In the genomic region with DNA sequence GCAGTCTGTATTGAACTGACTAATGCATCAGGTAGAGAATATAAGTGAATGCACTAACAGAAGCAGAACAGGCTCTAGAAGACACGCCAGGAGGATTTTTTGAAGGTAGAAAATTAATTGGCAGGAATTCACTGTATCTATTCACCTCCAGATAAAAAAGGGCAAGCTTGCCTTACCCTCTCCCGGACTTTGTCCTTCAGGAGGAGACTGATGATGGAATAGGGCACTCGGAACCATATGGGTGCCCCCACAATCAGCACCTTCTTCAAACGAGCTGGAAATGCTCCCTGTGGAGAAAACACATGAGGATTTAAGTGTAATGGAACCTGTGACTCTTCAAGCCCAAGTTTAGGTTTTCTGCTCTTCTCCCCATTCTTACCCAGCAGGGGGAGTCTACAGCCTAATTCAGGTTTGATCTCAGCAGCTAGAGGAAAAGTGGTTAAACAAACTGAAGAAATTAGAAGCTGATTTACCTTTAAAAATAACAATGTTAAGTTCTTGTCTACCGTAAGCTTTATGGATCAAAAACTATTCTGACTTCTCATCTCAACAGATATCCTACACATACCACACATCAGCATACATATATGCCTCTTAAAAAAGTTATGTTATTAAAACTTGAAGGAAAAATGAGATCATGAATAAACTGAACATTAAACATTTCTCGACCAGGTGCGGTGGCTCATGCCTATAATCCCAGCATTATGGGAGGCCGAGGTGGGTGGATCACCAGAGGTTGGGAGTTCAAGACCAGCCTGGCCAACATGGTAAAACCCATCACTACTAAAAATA, we compare ENCODE assay signal across 9 cellular contexts. TPM values are rescaled to one million over a fixed set of nuclear protein-coding genes. Genes with fewer than 3 reads are reported as not detected.
DNase-seq lines count a peak whose midpoint lies in the region; ATAC-seq, FAIRE-seq and TF ChIP-seq lines count a peak whose summit lies in the region.
"Had no signal": no experiment of that assay in that cellular context is flagged by ENCODE, and none has a peak within 500 bp of the region (broad histone marks: within the 10 kb centered on the region; RNA-seq: fewer than 3 reads in every experiment).

No MANE protein-coding gene starts in this region.

- ATAC-seq in heart left ventricle (no peak), Right ventricle myocardium inferior (no peak), K562 (peak; percentile 85), right lobe of liver (peak; percentile 75 to 80 (median 80)), HG03196 (IDR thresholded peaks at IDR 0.05; ENCODE audit: unreplicated experiment) (no peak), GM18505 (IDR thresholded peaks at IDR 0.05; ENCODE audit: unreplicated experiment) (no peak), GM21367 (IDR thresholded peaks at IDR 0.05; ENCODE audit: unreplicated experiment) (no peak)

- H3K9ac ChIP-seq in K562 (ENCODE audit: insufficient read depth in 1 of 2, low read depth in 2 of 2, low read length in 2 of 2) = no peak overlapping the region

- H3K4me3 ChIP-seq in heart left ventricle (no peak overlapping the region), K562 (no peak overlapping the region), right lobe of liver (no peak overlapping the region)

- POLR2A ChIA-PET in K562 (lab: Yijun Ruan, JAX) = interaction anchor here (0.5 to 1.3 kb wide), 8 partner anchors 13 to 390 kb away, joined by 3 to 9 read pairs (median 4); partner anchors contain the start of gene IMP3

- H3K9me1 ChIP-seq in K562 (ENCODE audit: control insufficient read depth, insufficient read depth, low read length) = no peaks in the 10 kb centered on the region

- H3K9me3 ChIP-seq in heart left ventricle (no peaks in the 10 kb centered on the region), K562 (replicated peaks; ENCODE audit: control insufficient read depth, insufficient read depth, low read depth, low read length) (no peaks in the 10 kb centered on the region), right lobe of liver (no peaks in the 10 kb centered on the region)

- H3K79me2 ChIP-seq in K562 (ENCODE audit: control insufficient read depth, insufficient read depth, low read length) = no peaks in the 10 kb centered on the region

- H3K36me3 ChIP-seq in heart left ventricle (peaks cover 0 to 71% (median 65%) of the 10 kb centered on the region in 9 donors), K562 (ENCODE audit: control insufficient read depth, insufficient read depth, low read length) (peaks cover 33% of the 10 kb centered on the region; the same call in 1 of the 3 replicates), right lobe of liver (peaks cover 0 to 32% (median 9%) of the 10 kb centered on the region in 4 donors)

- FAIRE-seq in K562 (lab: Jason Lieb, UNC) = peak; percentile 89
- FAIRE-seq: endometrium had no signal

- no peaks in the 10 kb centered on the region for H4K20me1 ChIP-seq in K562 (replicated peaks; ENCODE audit: control insufficient read depth, insufficient read depth, low read length)

- TF ChIP-seq POLR2A in heart left ventricle (IDR thresholded peaks at IDR 0.05) = no peak
- no peak for TF ChIP-seq POLR2A in K562 (conservative IDR thresholded peaks at IDR 0.05)
- TF ChIP-seq POLR2A in right lobe of liver (IDR thresholded peaks at IDR 0.05) = no peak
- TF ChIP-seq POLR2A in GM18505 (IDR thresholded peaks at IDR 0.05; ENCODE audit: borderline replicate concordance, extremely low read depth, insufficient read depth, insufficient read length) = no peak

- H3K27ac ChIP-seq in heart left ventricle (no peak overlapping the region), K562 (ENCODE audit: extremely low read depth, low read depth, low read length) (no peak overlapping the region), right lobe of liver (no peak overlapping the region)

- H3K27me3 ChIP-seq in heart left ventricle (no peaks in the 10 kb centered on the region), K562 (ENCODE audit: control insufficient read depth in 2 of 2, insufficient read depth in 2 of 2, low read length in 2 of 2) (no peaks in the 10 kb centered on the region), right lobe of liver (no peaks in the 10 kb centered on the region)

- H3K4me1 ChIP-seq in heart left ventricle (peaks cover 0 to 3% (median 0%) of the 10 kb centered on the region in 12 donors), K562 (replicated peaks in 1 of 2; ENCODE audit: control insufficient read depth in 2 of 2, insufficient read depth in 2 of 2, low read length in 2 of 2) (no peaks in the 10 kb centered on the region), right lobe of liver (peaks cover 0 to 7% (median 2%) of the 10 kb centered on the region in 4 donors)

- in situ Hi-C loops in K562 (cut with MboI) = no loop called here

- no peak overlapping the region for H2AFZ ChIP-seq in K562 (ENCODE audit: low read depth, low read length)

- peak; percentile 62 to 74 for TF ChIP-seq RAD21 in K562 (CRISPR knock-in tag; conservative IDR thresholded peaks at IDR 0.05 in 1 of 2, IDR thresholded peaks at IDR 0.05 in 1 of 2)

- TF ChIP-seq CTCF in heart left ventricle (IDR thresholded peaks at IDR 0.05) (peak in 11 of 12 donors; percentile 28 to 66 (median 50)), K562 (IDR thresholded peaks at IDR 0.05 in 2 of 3, conservative IDR thresholded peaks at IDR 0.05 in 1 of 3; ENCODE audit: insufficient read depth in 2 of 3, low read depth in 1 of 3, low read length in 3 of 3) (peak; percentile 55 to 78 (median 67); a peak in 5 of 6 replicates), right lobe of liver (IDR thresholded peaks at IDR 0.05) (peak; percentile 48 to 65 (median 62))

- no peak overlapping the region for H3K4me2 ChIP-seq in K562 (ENCODE audit: insufficient read depth, low read length)

- DNase-seq in heart left ventricle (no peak), Right ventricle myocardium inferior (ENCODE audit: missing footprints) (no peak), MV-4-11 (lab: John Stamatoyannopoulos, UW) (peak; percentile 17), K562 (ENCODE audit: extremely low read depth in 1 of 4, low spot score in 3 of 4) (peak; percentile 26 to 62 (median 36)), right lobe of liver (no peak)

- BruUV-seq in K562 (replicated peaks; lab: Mats Ljungman, UMichigan) = no TSS peak

- 65 to 72% (median 69%) methylated on average over 8 of the region's 8 CpGs for WGBS in heart left ventricle, 4 donors
- WGBS in K562 (ENCODE audit: insufficient coverage, low coverage, missing lambda C conversion rate) = 45% methylated on average over 8 of the region's 8 CpGs
- WGBS in right lobe of liver (ENCODE audit: insufficient coverage, low coverage, low lambda C conversion rate, missing lambda C conversion rate) = 37% methylated on average over 8 of the region's 8 CpGs

- CTCF ChIA-PET in K562 (lab: Yijun Ruan, JAX; ENCODE audit: low intra/inter-chr PET ratio) = interaction anchor here (0.7 to 1.7 kb wide), 5 partner anchors 116 to 175 kb away, joined by 3 to 7 read pairs (median 3); partner anchors contain the start of genes IMP3 and SNUPN

- TF ChIP-seq EP300 in K562 (IDR thresholded peaks at IDR 0.05; ENCODE audit: low read length) = no peak

- intact Hi-C loops in heart left ventricle (cut with DNase I) = loop anchor here in 1 of 10 donors (5.0 kb wide), 1 partner anchor 173 kb away; no protein-coding TSS in a partner anchor
- intact Hi-C loops in Right ventricle myocardium inferior (cut with DNase I) = no loop called here
- intact Hi-C loops in K562 (cut with micrococcal nuclease) = loop anchor here (1.0 to 2.0 kb wide), 2 partner anchors 131 to 174 kb away; partner anchors contain the start of gene IMP3
- intact Hi-C loops in right lobe of liver (cut with DNase I) = no loop called here

TF ChIP-seq in K562, 482 proteins besides CTCF, POLR2A, EP300 and RAD21 (continues in another document):
- peak; percentile 20 for TF ChIP-seq CTCFL (IDR thresholded peaks at IDR 0.05; ENCODE audit: borderline replicate concordance, insufficient read depth, low read depth, low read length, poor library complexity, severe bottlenecking)
- TF ChIP-seq ZNF316 (IDR thresholded peaks at IDR 0.05) = no peak

RNA-seq across cellular contexts. Expression of gene SIN3A, which starts 57.4 kb away (rescaled TPM):
- total RNA-seq in heart left ventricle = 10 to 100 TPM; 17.1 to 43.5 (median 31.8) TPM
- 10 to 100 TPM in 1 of 2 donors, 1 to 10 TPM in 1; 5.6 to 17.7 TPM for polyA plus RNA-seq in heart left ventricle
- 24.5 TPM for total RNA-seq in Right ventricle myocardium inferior
- 90.7 and 131 TPM in 2 replicates for total RNA-seq in K562 (2011; cell fraction: chromatin; rRNA removed; ENCODE audit: low replicate concordance)
- total RNA-seq in K562 (2011; cell fraction: nucleolus; rRNA removed) = 52.2 and 64.7 TPM in 2 replicates
- total RNA-seq in K562 (2011; cell fraction: nucleoplasm; rRNA removed) = 66.7 and 91.1 TPM in 2 replicates
- total RNA-seq in K562 (2014; rRNA removed) = 21.1 and 25.5 TPM in 2 replicates
- 25.3 and 29.0 TPM in 2 replicates for total RNA-seq in K562 (2014; rRNA removed; fragmentation: Illumina TruSeq; extraction: Trizol)
- 23.7 and 25.7 TPM in 2 replicates for total RNA-seq in K562 (2015; rRNA removed; fragmentation: Illumina TruSeq; extraction: Trizol)
- 58.0 and 70.3 TPM in 2 replicates for total RNA-seq in K562 (2021)
- polyA plus RNA-seq in K562 (2011; rRNA removed) = 25.2 and 37.3 TPM in 2 replicates
- 28.7 and 44.8 TPM in 2 replicates for polyA plus RNA-seq in K562 (2011; cell fraction: cytosol; rRNA removed)
- 27.1 and 40.0 TPM in 2 replicates for polyA plus RNA-seq in K562 (2011; cell fraction: nucleus; rRNA removed)
- polyA plus RNA-seq in K562 (2012) = 31.5 and 32.8 TPM in 2 replicates
- polyA plus RNA-seq in K562 (2014; fragmentation: Illumina TruSeq; extraction: Trizol) = 36.5 and 37.0 TPM in 2 replicates
- polyA plus RNA-seq in K562 (2014; fragmentation: Nextera tagmentation; extraction: Ambion mirVana) = 10 to 100 TPM; 11.1 to 11.9 TPM
- 25.4 and 30.6 TPM in 2 replicates for polyA plus RNA-seq in K562 (2014; rRNA removed)
- polyA minus RNA-seq in K562 (2011; rRNA and poly(A)+ RNA removed) = 61.5 and 68.7 TPM in 2 replicates
- 40.8 and 42.9 TPM in 2 replicates for polyA minus RNA-seq in K562 (2011; cell fraction: cytosol; rRNA and poly(A)+ RNA removed)
- 31.8 and 36.4 TPM in 2 replicates for polyA minus RNA-seq in K562 (2011; cell fraction: nucleus; rRNA and poly(A)+ RNA removed)
- 10 to 100 TPM in 5 of 6 experiments, 1 to 10 TPM in 1; 10.0 to 21.6 (median 20.5) TPM for total RNA-seq in right lobe of liver

Comparison
In these comparisons a context has a peak if more than half of its experiments do, and no peak if none do; other contexts are left out.
1. ATAC-seq: peak in K562 (single experiment) and right lobe of liver (4 of 4); none in heart left ventricle (0 of 4), Right ventricle myocardium inferior (single experiment), HG03196 (single experiment), GM18505 (single experiment) and GM21367 (single experiment).
2. DNase-seq: peak in MV-4-11 (single experiment) and K562 (4 of 4); none in heart left ventricle (0 of 5), Right ventricle myocardium inferior (single experiment) and right lobe of liver (0 of 3).
3. Peak in every context shown above with its lines, with median percentiles within 50 percentile points of each other: CTCF ChIP-seq.